16 cellular contexts compared by ENCODE assay signal in the genomic region with DNA sequence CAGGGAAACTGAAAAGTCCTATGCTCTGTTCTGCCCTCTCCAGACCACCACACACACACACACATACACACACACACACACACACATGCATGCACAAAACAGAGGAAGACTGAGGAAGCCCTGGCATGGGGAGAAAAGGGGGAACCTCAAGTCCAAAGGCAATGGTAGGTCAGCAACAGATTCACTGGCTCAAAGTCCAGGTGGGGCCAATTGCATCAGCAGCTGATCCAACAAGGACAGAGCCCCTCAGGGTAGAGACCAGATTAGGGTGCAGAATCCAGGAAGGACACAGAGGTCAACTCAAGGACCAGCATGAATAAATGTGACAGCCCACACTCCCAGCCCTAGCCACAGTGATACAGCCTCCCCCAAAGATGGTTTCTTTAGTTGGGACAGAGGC.
A peak's percentile ranks its signal among the peaks of the same experiment; 100 is the strongest.
DNase-seq lines count a peak whose midpoint lies in the region; ATAC-seq, FAIRE-seq and TF ChIP-seq lines count a peak whose summit lies in the region.
"Had no signal": no experiment of that assay in that cellular context is flagged by ENCODE, and none has a peak within 500 bp of the region (broad histone marks: within the 10 kb centered on the region; RNA-seq: fewer than 3 reads in every experiment).

No MANE protein-coding gene starts in this region.

- H3K4me1 Mint-ChIP-seq in WTC11 (peaks cover 25% of the 10 kb centered on the region), nephron progenitor cell (peaks cover 19% of the 10 kb centered on the region), T-cell (no peaks in the 10 kb centered on the region)
- H3K4me1 Mint-ChIP-seq: CD4-positive, alpha-beta memory T cell had no signal

- no peak for ATAC-seq in WTC11
- ATAC-seq in T-cell (replicated peaks in 1 of 4): no peak
- ATAC-seq: HCT116 had no signal

- H3K36me3 Mint-ChIP-seq in WTC11: no peaks in the 10 kb centered on the region
- H3K36me3 Mint-ChIP-seq in nephron progenitor cell (ENCODE audit: low read depth): peaks cover 10% of the 10 kb centered on the region
- H3K36me3 Mint-ChIP-seq in T-cell: no peaks in the 10 kb centered on the region
- H3K36me3 Mint-ChIP-seq: CD4-positive, alpha-beta memory T cell had no signal

- H3K9me3 ChIP-seq in H1 (ENCODE audit: insufficient read depth in 2 of 2, low read depth in 1 of 2, low read length in 1 of 2): no peaks in the 10 kb centered on the region
- H3K9me3 ChIP-seq: Caco-2 had no signal

- TF ChIP-seq CTCF in WTC11 (IDR thresholded peaks at IDR 0.05) (no peak), H1 (IDR thresholded peaks at IDR 0.05; ENCODE audit: control extremely low read depth in 1 of 3, insufficient read depth in 1 of 3, low read depth in 1 of 3, low read length in 3 of 3) (no peak), nephron progenitor cell (IDR thresholded peaks at IDR 0.05) (no peak)

- POLR2A ChIA-PET in WTC11 (lab: Charles Lee) (no interaction called here), H1 (lab: Charles Lee; ENCODE audit: partially characterized antibody) (no interaction called here), T-cell (lab: Charles Lee) (no interaction called here)

- H3K56ac ChIP-seq in H1 (replicated peaks; ENCODE audit: insufficient read length, low read depth, low read length): no peak overlapping the region

- H3K4me2 ChIP-seq in H1 (ENCODE audit: insufficient read depth in 1 of 2, low read depth in 2 of 2, low read length in 2 of 2): no peak overlapping the region

- H3K27me3 ChIP-seq in H1 (replicated peaks in 1 of 4; ENCODE audit: control insufficient read depth in 3 of 4, extremely low read depth in 1 of 4, insufficient read depth in 3 of 4, low read length in 3 of 4): no peaks in the 10 kb centered on the region
- H3K27me3 ChIP-seq in H7 (ENCODE audit: control insufficient read depth, insufficient read depth, low read length): no peaks in the 10 kb centered on the region

- no peak for TF ChIP-seq POLR2A in H1 (IDR thresholded peaks at IDR 0.05; ENCODE audit: control extremely low read depth in 1 of 2, low read depth in 2 of 2, low read length in 2 of 2)

- H3K27ac ChIP-seq in H1 (ENCODE audit: low read depth, low read length): no peak overlapping the region

- no peak overlapping the region for H2BK5ac ChIP-seq in H1 (ENCODE audit: low read depth, low read length)

- no peak for TF ChIP-seq RAD21 in H1 (IDR thresholded peaks at IDR 0.05 in 1 of 2, conservative IDR thresholded peaks at IDR 0.05 in 1 of 2; ENCODE audit: low read depth in 2 of 2, low read length in 2 of 2)

- H3K23ac ChIP-seq in H1 (ENCODE audit: insufficient read length): no peak overlapping the region

- no peaks in the 10 kb centered on the region for H3K79me1 ChIP-seq in H1 (ENCODE audit: low read depth, low read length)

- no peak for FAIRE-seq in H1 (lab: Jason Lieb, UNC)
- FAIRE-seq: G401.6, GM12892 had no signal

- no peak overlapping the region for H3K4ac ChIP-seq in H1 (replicated peaks; ENCODE audit: insufficient read length, low read depth, low read length)

- H3K4me3 Mint-ChIP-seq in WTC11 (no peak overlapping the region), nephron progenitor cell (no peak overlapping the region), T-cell (no peak overlapping the region)
- H3K4me3 Mint-ChIP-seq: CD4-positive, alpha-beta memory T cell; H9 had no signal

- no peak for DNase-seq in WTC11 (ENCODE audit: low spot score)
- DNase-seq in H1 (ENCODE audit: low read depth in 1 of 2, low spot score in 2 of 2): no peak
- no peak for DNase-seq in nephron progenitor cell
- DNase-seq in H7: no peak
- DNase-seq in T-cell: no peak
- DNase-seq in NCI-H146 treated with DMSO at 0.1 percent for 48 hours (lab: John Stamatoyannopoulos, UW; ENCODE audit: unreplicated experiment): no peak
- DNase-seq: C1 segment of cervical spinal cord; Caco-2; CD4-positive, alpha-beta memory T cell; DMS153; DND-41; GOT3; H9 had no signal

- H3K18ac ChIP-seq in H1 (ENCODE audit: extremely low read depth, low read length): no peak overlapping the region

- H3K9me3 Mint-ChIP-seq in WTC11 (0 out of 2 replicates have a peak, but pooled peaks cover 3% of the 10 kb centered on the region), nephron progenitor cell (peaks cover 3% of the 10 kb centered on the region), T-cell (peaks cover 0 to 3% (median 0%) of the 10 kb centered on the region in 3 donors)
- H3K9me3 Mint-ChIP-seq: H9 had no signal

- peaks cover 4% of the 10 kb centered on the region; the same call in 1 of the 2 replicates for H3K23me2 ChIP-seq in H1 (ENCODE audit: low read depth, low read length)

- H3K4me1 ChIP-seq in H1 (replicated peaks in 1 of 4; ENCODE audit: control insufficient read depth in 3 of 4, insufficient read depth in 4 of 4, low read length in 3 of 4): peaks cover 0 to 11% (median 5%) of the 10 kb centered on the region in 4 experiments; a peak in 2 of 7 replicates

- H3K4me3 ChIP-seq in H1 (ENCODE audit: extremely low read depth in 1 of 4, insufficient read depth in 2 of 4, low read depth in 3 of 4, low read length in 4 of 4) (no peak overlapping the region), H7 (ENCODE audit: insufficient read depth, low read depth, low read length) (no peak overlapping the region)

- peak overlapping the region; percentile 39; the same call in 1 of the 2 replicates for H2AK5ac ChIP-seq in H1 (ENCODE audit: low read depth, low read length)

- H2BK120ac ChIP-seq in H1 (replicated peaks; ENCODE audit: low read depth, low read length): no peak overlapping the region

- no peak overlapping the region for H3K14ac ChIP-seq in H1 (ENCODE audit: insufficient read length)

- no peak overlapping the region for H2BK20ac ChIP-seq in H1 (ENCODE audit: low read length)

- no peak overlapping the region for H2AFZ ChIP-seq in H1 (ENCODE audit: low read length)

- TF ChIP-seq EP300 in H1 (IDR thresholded peaks at IDR 0.05; ENCODE audit: borderline replicate concordance in 1 of 2, low read depth in 2 of 2, low read length in 2 of 2): no peak

- H3K36me3 ChIP-seq in H1 (ENCODE audit: control insufficient read depth in 2 of 4, insufficient read depth in 4 of 4, low read length in 3 of 4) (no peaks in the 10 kb centered on the region), H7 (replicated peaks; ENCODE audit: control insufficient read depth, insufficient read depth, low read length) (no peaks in the 10 kb centered on the region)

- H3K27me3 Mint-ChIP-seq in WTC11 (ENCODE audit: low read depth): no peaks in the 10 kb centered on the region
- H3K27me3 Mint-ChIP-seq in nephron progenitor cell (ENCODE audit: low read depth, poor library complexity): no peaks in the 10 kb centered on the region
- H3K27me3 Mint-ChIP-seq in T-cell: no peaks in the 10 kb centered on the region
- H3K27me3 Mint-ChIP-seq: CD4-positive, alpha-beta memory T cell had no signal

- CTCF ChIA-PET in WTC11 (lab: Charles Lee): no interaction called here
- CTCF ChIA-PET in H1 (lab: Charles Lee; ENCODE audit: partially characterized antibody): interaction anchor here (0.7 to 1.1 kb wide), 2 partner anchors 267 to 965 kb away, joined by 3 to 4 read pairs; no protein-coding TSS in a partner anchor
- CTCF ChIA-PET in T-cell (lab: Charles Lee): no interaction called here

- no peak overlapping the region for H4K8ac ChIP-seq in H1 (ENCODE audit: extremely low read depth, insufficient read depth, low read length)

- no peaks in the 10 kb centered on the region for H4K20me1 ChIP-seq in H1 (replicated peaks in 1 of 2; ENCODE audit: control insufficient read depth in 1 of 2, insufficient read depth in 2 of 2, low read length in 2 of 2)

- H3K79me2 ChIP-seq in H1 (ENCODE audit: control insufficient read depth in 1 of 2, insufficient read depth in 2 of 2, low read length in 2 of 2): no peaks in the 10 kb centered on the region

- H2BK15ac ChIP-seq in H1 (ENCODE audit: low read length): no peak overlapping the region

- no peak overlapping the region for H3K9ac ChIP-seq in H1 (replicated peaks in 1 of 4; ENCODE audit: extremely low read depth in 1 of 4, low read depth in 3 of 4, low read length in 3 of 4)

- H2BK12ac ChIP-seq in H1 (ENCODE audit: low read depth, low read length): no peak overlapping the region

- no peak overlapping the region for H4K91ac ChIP-seq in H1 (replicated peaks; ENCODE audit: insufficient read length, low read length)

- H3K27ac Mint-ChIP-seq in WTC11 (no peak overlapping the region), nephron progenitor cell (peak overlapping the region; percentile 31), T-cell (no peak overlapping the region)

- no peak overlapping the region for H4K5ac ChIP-seq in H1 (ENCODE audit: insufficient read length, low read depth, low read length)

TF ChIP-seq in WTC11, 78 proteins besides CTCF, POLR2A, EP300 and RAD21 (continues in another document):
- TF ChIP-seq GABPB1 (CRISPR knock-in tag; IDR thresholded peaks at IDR 0.05): 0 out of 2 replicates have a peak, but pooled peaks have one; percentile 42
- TF ChIP-seq, protein P1, sequence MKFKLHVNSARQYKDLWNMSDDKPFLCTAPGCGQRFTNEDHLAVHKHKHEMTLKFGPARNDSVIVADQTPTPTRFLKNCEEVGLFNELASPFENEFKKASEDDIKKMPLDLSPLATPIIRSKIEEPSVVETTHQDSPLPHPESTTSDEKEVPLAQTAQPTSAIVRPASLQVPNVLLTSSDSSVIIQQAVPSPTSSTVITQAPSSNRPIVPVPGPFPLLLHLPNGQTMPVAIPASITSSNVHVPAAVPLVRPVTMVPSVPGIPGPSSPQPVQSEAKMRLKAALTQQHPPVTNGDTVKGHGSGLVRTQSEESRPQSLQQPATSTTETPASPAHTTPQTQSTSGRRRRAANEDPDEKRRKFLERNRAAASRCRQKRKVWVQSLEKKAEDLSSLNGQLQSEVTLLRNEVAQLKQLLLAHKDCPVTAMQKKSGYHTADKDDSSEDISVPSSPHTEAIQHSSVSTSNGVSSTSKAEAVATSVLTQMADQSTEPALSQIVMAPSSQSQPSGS (CRISPR knock-in tag; IDR thresholded peaks at IDR 0.05; ENCODE audit: borderline replicate concordance, low read depth): no peak

TF ChIP-seq in H1, 55 proteins besides CTCF, POLR2A, EP300 and RAD21 (continues in another document):
- TF ChIP-seq KDM5A (IDR thresholded peaks at IDR 0.05; ENCODE audit: low read length): no peak
- TF ChIP-seq, protein P2, sequence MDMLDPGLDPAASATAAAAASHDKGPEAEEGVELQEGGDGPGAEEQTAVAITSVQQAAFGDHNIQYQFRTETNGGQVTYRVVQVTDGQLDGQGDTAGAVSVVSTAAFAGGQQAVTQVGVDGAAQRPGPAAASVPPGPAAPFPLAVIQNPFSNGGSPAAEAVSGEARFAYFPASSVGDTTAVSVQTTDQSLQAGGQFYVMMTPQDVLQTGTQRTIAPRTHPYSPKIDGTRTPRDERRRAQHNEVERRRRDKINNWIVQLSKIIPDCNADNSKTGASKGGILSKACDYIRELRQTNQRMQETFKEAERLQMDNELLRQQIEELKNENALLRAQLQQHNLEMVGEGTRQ (IDR thresholded peaks at IDR 0.05; ENCODE audit: low read length): no peak
- TF ChIP-seq KDM4A (IDR thresholded peaks at IDR 0.05; ENCODE audit: low read depth, low read length, severe bottlenecking): no peak
- TF ChIP-seq GABPA (IDR thresholded peaks at IDR 0.05; ENCODE audit: borderline replicate concordance, insufficient read depth, low read length): no peak
- no peak for TF ChIP-seq SP2 (IDR thresholded peaks at IDR 0.05; ENCODE audit: low read length)
- no peak for TF ChIP-seq POLR2AphosphoS5 (IDR thresholded peaks at IDR 0.05; ENCODE audit: low read depth, low read length)
- TF ChIP-seq BCL11A (IDR thresholded peaks at IDR 0.05; ENCODE audit: low read depth in 2 of 2, low read length in 2 of 2): no peak
